ENCODE assay signal across 17 cellular contexts in the genomic region with DNA sequence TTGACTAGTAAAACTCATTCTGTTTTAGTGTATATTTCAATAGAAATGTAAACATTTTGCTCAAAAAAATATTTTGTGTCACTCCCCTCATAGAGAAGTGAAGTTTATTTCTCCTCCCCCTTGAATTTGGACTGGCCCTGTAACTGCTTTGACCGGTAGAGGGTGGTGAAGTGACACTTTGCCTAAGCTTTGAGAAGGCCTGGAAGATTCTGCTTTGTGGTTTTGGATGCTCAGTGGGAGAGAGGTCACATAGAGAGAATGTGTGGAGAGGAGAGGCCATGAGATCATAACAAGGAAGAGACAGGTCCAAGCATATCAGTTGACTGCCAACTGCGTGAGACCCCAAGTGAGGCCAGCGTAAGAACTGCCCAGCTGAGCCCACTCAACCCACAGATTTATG. TPM values are rescaled to one million over a fixed set of nuclear protein-coding genes. Genes with fewer than 3 reads are reported as not detected.
A peak's percentile ranks its signal among the peaks of the same experiment; 100 is the strongest.
DNase-seq lines count a peak whose midpoint lies in the region; ATAC-seq, FAIRE-seq and TF ChIP-seq lines count a peak whose summit lies in the region.
"Had no signal": no experiment of that assay in that cellular context is flagged by ENCODE, and none has a peak within 500 bp of the region (broad histone marks: within the 10 kb centered on the region; RNA-seq: fewer than 3 reads in every experiment).

No MANE protein-coding gene starts in this region.

- no peak overlapping the region for H3K4me2 ChIP-seq in astrocyte (ENCODE audit: low read length)

- POLR2A ChIA-PET in AG04449 (lab: Yijun Ruan, JAX), result no interaction called here

- no peak overlapping the region for H3K27ac ChIP-seq in astrocyte (ENCODE audit: low read depth, low read length)
- no peak overlapping the region for H3K27ac ChIP-seq in lower lobe of right lung
- H3K27ac ChIP-seq: heart left ventricle had no signal

- H3K27me3 ChIP-seq in astrocyte (ENCODE audit: insufficient read depth, low read length), result no peaks in the 10 kb centered on the region
- H3K27me3 ChIP-seq in lower lobe of right lung (ENCODE audit: low read depth), result no peaks in the 10 kb centered on the region

- H3K9ac ChIP-seq in astrocyte (ENCODE audit: low read length), result no peak overlapping the region

- no peaks in the 10 kb centered on the region for H3K4me1 Mint-ChIP-seq in HFFc6 (ENCODE audit: low read depth)
- H3K4me1 Mint-ChIP-seq in astrocyte (ENCODE audit: low read depth, unreplicated experiment), result no peaks in the 10 kb centered on the region

- H3K27ac Mint-ChIP-seq in HFFc6 (no peak overlapping the region), astrocyte (ENCODE audit: unreplicated experiment) (no peak overlapping the region)

- no peak overlapping the region for H2AFZ ChIP-seq in astrocyte (ENCODE audit: low read depth, low read length)

- TF ChIP-seq CTCF in AG04449 (IDR thresholded peaks at IDR 0.05; ENCODE audit: insufficient read depth, low read length, missing control alignments) (peak; percentile 8), HFFc6 (IDR thresholded peaks at IDR 0.05) (peak; percentile 16; the same call in 1 of the 2 replicates), astrocyte (IDR thresholded peaks at IDR 0.05; ENCODE audit: insufficient read depth, low read depth, low read length) (no peak), lower lobe of right lung (IDR thresholded peaks at IDR 0.05) (no peak)

- H3K9me3 ChIP-seq in astrocyte (ENCODE audit: insufficient read depth, low read depth, low read length), result no peaks in the 10 kb centered on the region
- H3K9me3 ChIP-seq in lower lobe of right lung, result no peaks in the 10 kb centered on the region
- H3K9me3 ChIP-seq: heart left ventricle had no signal

- no peaks in the 10 kb centered on the region for H3K79me2 ChIP-seq in astrocyte (ENCODE audit: insufficient read depth, low read length)

- CTCF ChIA-PET in AG04449 (lab: Yijun Ruan, JAX), result interaction anchor here (0.6 kb wide), 1 partner anchor 217 kb away, joined by 3 read pairs; no protein-coding TSS in a partner anchor

- H3K4me3 Mint-ChIP-seq in HFFc6 (no peak overlapping the region), astrocyte (ENCODE audit: unreplicated experiment) (no peak overlapping the region)

- H3K4me3 ChIP-seq in AG04449 (ENCODE audit: low read depth, low read length) (no peak overlapping the region), astrocyte (ENCODE audit: insufficient read depth, low read depth, low read length) (no peak overlapping the region), lower lobe of right lung (no peak overlapping the region)
- H3K4me3 ChIP-seq: heart left ventricle, lung had no signal

- H3K36me3 ChIP-seq in astrocyte (ENCODE audit: insufficient read depth, low read length), result no peaks in the 10 kb centered on the region
- no peaks in the 10 kb centered on the region for H3K36me3 ChIP-seq in lower lobe of right lung
- H3K36me3 ChIP-seq: heart left ventricle had no signal

- intact Hi-C loops in lower lobe of right lung (cut with DNase I), result no loop called here
- intact Hi-C loops in posterior cingulate gyrus (cut with DNase I), result loop anchor here (10.0 kb wide), 1 partner anchor 110 kb away; no protein-coding TSS in a partner anchor

- H3K36me3 Mint-ChIP-seq in HFFc6 (ENCODE audit: low read depth) (no peaks in the 10 kb centered on the region), astrocyte (ENCODE audit: low read depth, unreplicated experiment) (no peaks in the 10 kb centered on the region)

- H3K4me1 ChIP-seq in astrocyte (ENCODE audit: insufficient read depth, low read length) (no peaks in the 10 kb centered on the region), lower lobe of right lung (no peaks in the 10 kb centered on the region)
- H3K4me1 ChIP-seq: heart left ventricle had no signal

- H3K9me3 Mint-ChIP-seq in HFFc6, result no peaks in the 10 kb centered on the region
- H3K9me3 Mint-ChIP-seq in astrocyte (ENCODE audit: unreplicated experiment), result peaks cover 2% of the 10 kb centered on the region

- H4K20me1 ChIP-seq in astrocyte (ENCODE audit: insufficient read depth, low read length), result no peaks in the 10 kb centered on the region

- DNase-seq in AG04449 (ENCODE audit: low read depth, low spot score) (no peak), HFFc6 (no peak), astrocyte (ENCODE audit: low read depth) (no peak), iPS-NIHi7 (ENCODE audit: extremely low spot score) (peak; percentile 66), GM19240 (ENCODE audit: insufficient read length, low spot score) (no peak), lower lobe of right lung (no peak), posterior cingulate gyrus (no peak), NCI-H1105 (lab: John Stamatoyannopoulos, UW) (no peak)
- DNase-seq: DMS79; effector CD4-positive, alpha-beta T cell; heart left ventricle; NCI-H1694 treated with DMSO at 0.1 percent for 48 hours; NCI-H774; occipital lobe had no signal

- FAIRE-seq in astrocyte (lab: Jason Lieb, UNC), result peak; percentile 68

- H3K27me3 Mint-ChIP-seq in HFFc6 (ENCODE audit: insufficient read depth), result no peaks in the 10 kb centered on the region; the same call in 1 of the 2 replicates
- no peaks in the 10 kb centered on the region for H3K27me3 Mint-ChIP-seq in astrocyte (ENCODE audit: low read depth, unreplicated experiment)

- ATAC-seq in lower lobe of right lung, result no peak
- ATAC-seq: heart left ventricle, SK-N-SH treated with all-trans-retinoic acid at 6 μM for 48 hours had no signal

RNA-seq across cellular contexts. Expression of a gene that starts 19.1 kb away (rescaled TPM):
- not detected for total RNA-seq in HFFc6 (2021; fragmentation: NEBNext Ultra II Directional; extraction: Animal tissue kit (Norgen Biotek cat#: 25700))
- not detected in 2 replicates for total RNA-seq in astrocyte
- 0.53 TPM for total RNA-seq in lower lobe of right lung
- total RNA-seq: heart left ventricle, urinary bladder had no signal

Comparison
In these comparisons a context has a peak if more than half of its experiments do, and no peak if none do; other contexts are left out.
1. CTCF ChIP-seq: peak in AG04449 (single experiment) and HFFc6 (single experiment); none in astrocyte (single experiment) and lower lobe of right lung (single experiment).